In the genomic region with DNA sequence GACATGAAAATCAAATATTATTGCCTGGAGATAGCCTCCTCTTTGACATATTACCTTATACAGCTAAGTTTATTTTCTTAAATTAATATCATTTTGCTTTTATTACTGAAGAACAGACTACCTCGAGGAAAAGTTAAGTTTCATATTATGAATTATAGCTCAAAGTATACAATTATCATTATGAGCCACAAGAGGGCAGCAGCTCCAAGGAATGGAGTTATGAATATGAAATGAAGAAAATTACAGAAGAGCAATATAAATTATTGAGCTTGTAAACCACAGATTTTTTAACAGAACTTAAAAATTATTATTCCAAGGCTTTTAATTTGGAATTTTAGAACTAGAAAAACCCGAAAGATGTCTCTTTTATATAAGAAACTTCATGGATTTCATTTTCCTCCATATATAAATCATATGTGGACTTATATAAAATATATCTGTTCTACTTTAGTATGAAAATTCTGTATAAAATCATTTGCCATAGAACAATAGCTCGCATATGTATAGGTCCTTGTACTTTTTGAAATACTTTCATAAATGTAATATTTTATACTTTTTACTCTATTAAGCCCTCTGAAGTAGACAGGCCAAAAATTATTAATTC, we compare ENCODE assay signal across 1 cellular context.
TF ChIP-seq lines count a peak whose summit lies in the region.

No MANE protein-coding gene starts in this region.

TF ChIP-seq in SK-N-SH treated with all-trans-retinoic acid at 6 μM for 48 hours, 23 proteins besides CTCF, POLR2A, EP300 and RAD21 (continued from another document):
- TF ChIP-seq, protein P1, sequence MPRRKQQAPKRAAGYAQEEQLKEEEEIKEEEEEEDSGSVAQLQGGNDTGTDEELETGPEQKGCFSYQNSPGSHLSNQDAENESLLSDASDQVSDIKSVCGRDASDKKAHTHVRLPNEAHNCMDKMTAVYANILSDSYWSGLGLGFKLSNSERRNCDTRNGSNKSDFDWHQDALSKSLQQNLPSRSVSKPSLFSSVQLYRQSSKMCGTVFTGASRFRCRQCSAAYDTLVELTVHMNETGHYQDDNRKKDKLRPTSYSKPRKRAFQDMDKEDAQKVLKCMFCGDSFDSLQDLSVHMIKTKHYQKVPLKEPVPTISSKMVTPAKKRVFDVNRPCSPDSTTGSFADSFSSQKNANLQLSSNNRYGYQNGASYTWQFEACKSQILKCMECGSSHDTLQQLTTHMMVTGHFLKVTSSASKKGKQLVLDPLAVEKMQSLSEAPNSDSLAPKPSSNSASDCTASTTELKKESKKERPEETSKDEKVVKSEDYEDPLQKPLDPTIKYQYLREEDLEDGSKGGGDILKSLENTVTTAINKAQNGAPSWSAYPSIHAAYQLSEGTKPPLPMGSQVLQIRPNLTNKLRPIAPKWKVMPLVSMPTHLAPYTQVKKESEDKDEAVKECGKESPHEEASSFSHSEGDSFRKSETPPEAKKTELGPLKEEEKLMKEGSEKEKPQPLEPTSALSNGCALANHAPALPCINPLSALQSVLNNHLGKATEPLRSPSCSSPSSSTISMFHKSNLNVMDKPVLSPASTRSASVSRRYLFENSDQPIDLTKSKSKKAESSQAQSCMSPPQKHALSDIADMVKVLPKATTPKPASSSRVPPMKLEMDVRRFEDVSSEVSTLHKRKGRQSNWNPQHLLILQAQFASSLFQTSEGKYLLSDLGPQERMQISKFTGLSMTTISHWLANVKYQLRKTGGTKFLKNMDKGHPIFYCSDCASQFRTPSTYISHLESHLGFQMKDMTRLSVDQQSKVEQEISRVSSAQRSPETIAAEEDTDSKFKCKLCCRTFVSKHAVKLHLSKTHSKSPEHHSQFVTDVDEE (CRISPR knock-in tag; IDR thresholded peaks at IDR 0.05) = no peak
- TF ChIP-seq TOX (CRISPR knock-in tag; IDR thresholded peaks at IDR 0.05; ENCODE audit: borderline replicate concordance) (no peak), RARB (CRISPR knock-in tag; IDR thresholded peaks at IDR 0.05) (no peak), GLIS3 (CRISPR knock-in tag; IDR thresholded peaks at IDR 0.05) (no peak), ZFP30 (CRISPR knock-in tag; IDR thresholded peaks at IDR 0.05) (no peak), ZFP3 (CRISPR knock-in tag; IDR thresholded peaks at IDR 0.05) (no peak), ZC3H10 (CRISPR knock-in tag; IDR thresholded peaks at IDR 0.05) (no peak), BACH2 (CRISPR knock-in tag; IDR thresholded peaks at IDR 0.05; ENCODE audit: borderline replicate concordance) (no peak), ESRRG (CRISPR knock-in tag; IDR thresholded peaks at IDR 0.05) (no peak), TCF4 (CRISPR knock-in tag; IDR thresholded peaks at IDR 0.05; ENCODE audit: borderline replicate concordance) (no peak), ZNF8 (CRISPR knock-in tag; IDR thresholded peaks at IDR 0.05) (no peak), CSDC2 (CRISPR knock-in tag; IDR thresholded peaks at IDR 0.05) (no peak), ZNF70 (CRISPR knock-in tag; IDR thresholded peaks at IDR 0.05) (no peak), SNAI2 (CRISPR knock-in tag; IDR thresholded peaks at IDR 0.05) (no peak)
- TF ChIP-seq, protein P2, sequence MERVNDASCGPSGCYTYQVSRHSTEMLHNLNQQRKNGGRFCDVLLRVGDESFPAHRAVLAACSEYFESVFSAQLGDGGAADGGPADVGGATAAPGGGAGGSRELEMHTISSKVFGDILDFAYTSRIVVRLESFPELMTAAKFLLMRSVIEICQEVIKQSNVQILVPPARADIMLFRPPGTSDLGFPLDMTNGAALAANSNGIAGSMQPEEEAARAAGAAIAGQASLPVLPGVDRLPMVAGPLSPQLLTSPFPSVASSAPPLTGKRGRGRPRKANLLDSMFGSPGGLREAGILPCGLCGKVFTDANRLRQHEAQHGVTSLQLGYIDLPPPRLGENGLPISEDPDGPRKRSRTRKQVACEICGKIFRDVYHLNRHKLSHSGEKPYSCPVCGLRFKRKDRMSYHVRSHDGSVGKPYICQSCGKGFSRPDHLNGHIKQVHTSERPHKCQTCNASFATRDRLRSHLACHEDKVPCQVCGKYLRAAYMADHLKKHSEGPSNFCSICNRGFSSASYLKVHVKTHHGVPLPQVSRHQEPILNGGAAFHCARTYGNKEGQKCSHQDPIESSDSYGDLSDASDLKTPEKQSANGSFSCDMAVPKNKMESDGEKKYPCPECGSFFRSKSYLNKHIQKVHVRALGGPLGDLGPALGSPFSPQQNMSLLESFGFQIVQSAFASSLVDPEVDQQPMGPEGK (CRISPR knock-in tag; IDR thresholded peaks at IDR 0.05; ENCODE audit: borderline replicate concordance) = no peak
- TF ChIP-seq, protein P3, sequence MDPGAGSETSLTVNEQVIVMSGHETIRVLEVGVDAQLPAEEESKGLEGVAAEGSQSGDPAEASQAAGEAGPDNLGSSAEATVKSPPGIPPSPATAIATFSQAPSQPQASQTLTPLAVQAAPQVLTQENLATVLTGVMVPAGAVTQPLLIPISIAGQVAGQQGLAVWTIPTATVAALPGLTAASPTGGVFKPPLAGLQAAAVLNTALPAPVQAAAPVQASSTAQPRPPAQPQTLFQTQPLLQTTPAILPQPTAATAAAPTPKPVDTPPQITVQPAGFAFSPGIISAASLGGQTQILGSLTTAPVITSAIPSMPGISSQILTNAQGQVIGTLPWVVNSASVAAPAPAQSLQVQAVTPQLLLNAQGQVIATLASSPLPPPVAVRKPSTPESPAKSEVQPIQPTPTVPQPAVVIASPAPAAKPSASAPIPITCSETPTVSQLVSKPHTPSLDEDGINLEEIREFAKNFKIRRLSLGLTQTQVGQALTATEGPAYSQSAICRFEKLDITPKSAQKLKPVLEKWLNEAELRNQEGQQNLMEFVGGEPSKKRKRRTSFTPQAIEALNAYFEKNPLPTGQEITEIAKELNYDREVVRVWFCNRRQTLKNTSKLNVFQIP (CRISPR knock-in tag; IDR thresholded peaks at IDR 0.05; ENCODE audit: borderline replicate concordance, low read depth) = no peak
TF ChIP-seq in SK-N-SH treated with all-trans-retinoic acid at 6 μM for 48 hours: peak in this region for 0.
